ENCODE assay signal across 15 cellular contexts in the genomic region with DNA sequence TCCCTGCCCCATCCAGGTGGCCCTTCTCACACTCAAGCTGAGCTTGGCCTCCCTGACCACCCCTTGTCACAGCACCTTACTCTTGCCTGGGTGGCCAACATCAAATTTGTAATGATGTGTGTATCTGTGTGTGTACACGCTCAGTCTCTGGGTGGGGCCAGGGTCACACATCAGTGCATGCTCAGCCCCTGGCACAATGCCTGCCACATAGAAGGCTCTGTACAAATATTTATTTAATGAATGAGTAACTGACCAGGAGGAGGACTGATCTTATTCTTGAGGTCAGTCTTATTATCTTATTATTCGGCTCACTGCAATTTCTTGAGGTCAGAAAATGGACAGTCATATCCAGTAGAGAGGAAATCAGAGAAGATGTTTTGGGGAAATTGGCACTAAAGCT. TPM values are rescaled to one million over a fixed set of nuclear protein-coding genes. Genes with fewer than 3 reads are reported as not detected.
DNase-seq lines count a peak whose midpoint lies in the region; ATAC-seq and TF ChIP-seq lines count a peak whose summit lies in the region.
"Had no signal": no experiment of that assay in that cellular context is flagged by ENCODE, and none has a peak within 500 bp of the region (broad histone marks: within the 10 kb centered on the region; RNA-seq: fewer than 3 reads in every experiment).

No MANE protein-coding gene starts in this region.

- in situ Hi-C loops in mammary epithelial cell (cut with MboI; ENCODE audit: low sequenced_read_pairs in 2 of 2) = no loop called here

- no peak overlapping the region for H2AFZ ChIP-seq in mammary epithelial cell (ENCODE audit: low read depth, low read length)
- H2AFZ ChIP-seq: neural progenitor cell had no signal

- dilution Hi-C loops in mammary epithelial cell (cut with HindIII; ENCODE audit: low sequenced_read_pairs) = no loop called here

- no peak overlapping the region for H3K4me2 ChIP-seq in mammary epithelial cell (ENCODE audit: insufficient read depth, low read depth, low read length)
- H3K4me2 ChIP-seq: neural progenitor cell had no signal

- no peak overlapping the region for H3K9ac ChIP-seq in mammary epithelial cell (ENCODE audit: insufficient read depth, low read length)
- H3K9ac ChIP-seq: neural progenitor cell had no signal

- H3K9me3 ChIP-seq in mammary epithelial cell (replicated peaks; ENCODE audit: insufficient read depth, low read length) = no peaks in the 10 kb centered on the region

- no peaks in the 10 kb centered on the region for H4K20me1 ChIP-seq in mammary epithelial cell (ENCODE audit: insufficient read depth, low read length)

- no peaks in the 10 kb centered on the region for H3K36me3 ChIP-seq in mammary epithelial cell (ENCODE audit: insufficient read depth, low read length)
- H3K36me3 ChIP-seq: neural progenitor cell had no signal

- no peak overlapping the region for H3K27ac ChIP-seq in mammary epithelial cell (ENCODE audit: insufficient read depth, low read depth, low read length)
- H3K27ac ChIP-seq: neural progenitor cell had no signal

- WGBS in mammary epithelial cell (ENCODE audit: low coverage, missing lambda C conversion rate) = 46% methylated on average over 2 of the region's 2 CpGs

- CTCF ChIA-PET in mammary epithelial cell (lab: Charles Lee; ENCODE audit: low non-redundant PET) = no interaction called here

- H3K79me2 ChIP-seq in mammary epithelial cell (ENCODE audit: insufficient read depth, low read length) = no peaks in the 10 kb centered on the region

- no peak for TF ChIP-seq CTCF in mammary epithelial cell (conservative IDR thresholded peaks at IDR 0.05 in 1 of 2, IDR thresholded peaks at IDR 0.05 in 1 of 2; ENCODE audit: extremely low read depth in 1 of 2, insufficient read depth in 1 of 2, low read depth in 1 of 2, low read length in 2 of 2)

- no peak for ATAC-seq in GM21619 (IDR thresholded peaks at IDR 0.05; ENCODE audit: unreplicated experiment)

- intact Hi-C loops in mammary epithelial cell (cut with micrococcal nuclease) = no loop called here

- H3K4me3 ChIP-seq in mammary epithelial cell (replicated peaks in 1 of 3; ENCODE audit: insufficient read depth in 1 of 3, low read depth in 2 of 3, low read length in 3 of 3) = no peak overlapping the region
- H3K4me3 ChIP-seq: neural progenitor cell had no signal

- peaks cover 15% of the 10 kb centered on the region for H3K4me1 ChIP-seq in mammary epithelial cell (ENCODE audit: insufficient read depth, low read length)

- DNase-seq in EL (peak; percentile 29), LoVo (ENCODE audit: low spot score) (peak; percentile 67), mammary epithelial cell (peak; percentile 59), mesenteric fat pad (ENCODE audit: low spot score) (peak; percentile 75), COLO829 (ENCODE audit: low spot score) (no peak)
- no peak for DNase-seq in stimulated activated CD4-positive, alpha-beta T cell treated with anti-CD3 and anti-CD28 coated beads, Interleukin-12 subunit alpha, Interleukin-12 subunit beta, amount 100 ng/mL, for 4 hours
- DNase-seq: activated CD4-positive, alpha-beta T cell treated with anti-CD3 and anti-CD28 coated beads for 1 hour; CD4-positive, alpha-beta memory T cell; hypothalamus; KBM-7; NCI-H1694 had no signal

- no peaks in the 10 kb centered on the region for H3K27me3 ChIP-seq in mammary epithelial cell (ENCODE audit: insufficient read depth, low read length)

- BruUV-seq in mammary epithelial cell (replicated peaks; lab: Mats Ljungman, UMichigan) = no TSS peak

RNA-seq across cellular contexts. Expression of a gene that starts 41.3 kb away (rescaled TPM):
- total RNA-seq in mammary epithelial cell = not detected
- not detected for polyA plus RNA-seq in mammary epithelial cell
- not detected for polyA minus RNA-seq in mammary epithelial cell
- not detected for total RNA-seq in mesenteric fat pad
- total RNA-seq: CD4-positive, alpha-beta memory T cell; lower leg skin; subcutaneous adipose tissue had no signal
- polyA plus RNA-seq: CD4-positive, alpha-beta memory T cell had no signal

Comparison
In these comparisons a context has a peak if more than half of its experiments do, and no peak if none do; other contexts are left out.
1. DNase-seq: peak in EL (single experiment), LoVo (single experiment), mammary epithelial cell (single experiment) and mesenteric fat pad (single experiment); none in stimulated activated CD4-positive, alpha-beta T cell treated with anti-CD3 and anti-CD28 coated beads, Interleukin-12 subunit alpha, Interleukin-12 subunit beta, amount 100 ng/mL, for 4 hours (single experiment) and COLO829 (single experiment).